36 cellular contexts compared by ENCODE assay signal in the genomic region with DNA sequence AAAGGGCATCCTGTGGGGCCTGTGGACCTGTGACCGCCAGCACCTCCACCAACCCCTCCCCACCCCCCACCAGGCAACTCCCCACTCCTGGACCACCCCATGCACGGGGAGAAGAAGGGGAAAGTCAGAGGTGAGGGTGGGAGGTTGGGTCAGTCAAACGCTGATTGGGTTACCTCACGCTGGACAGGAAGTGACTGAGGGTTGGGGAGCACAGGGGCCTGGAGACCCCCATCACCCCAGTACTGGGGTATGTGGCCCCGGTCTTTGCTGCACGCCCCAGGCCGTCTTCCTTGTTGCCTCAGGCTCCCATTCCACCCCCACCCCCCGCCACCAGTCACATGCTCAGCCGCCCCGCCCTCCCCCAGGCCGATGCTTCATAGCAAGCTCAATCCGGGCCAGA.
"Had no signal": no experiment of that assay in that cellular context is flagged by ENCODE, and none has a peak within 500 bp of the region (broad histone marks: within the 10 kb centered on the region; RNA-seq: fewer than 3 reads in every experiment).

No MANE protein-coding gene starts in this region.

- DNase-seq: activated B cell treated with CpG ODN at 0.5 μM for 24 hours; activated CD4-positive, alpha-beta memory T cell treated with anti-CD3 and anti-CD28 coated beads for 36 hours; activated CD4-positive, alpha-beta T cell treated with anti-CD3 and anti-CD28 coated beads for 4 hours; activated CD4-positive, alpha-beta T cell treated with anti-CD3 and anti-CD28 coated beads, Interleukin-2, amount 10 ng/mL, durations not matched to agents 24 days and 14 days; activated CD4-positive, alpha-beta T cell treated with anti-CD3 and anti-CD28 coated beads, Interleukin-2, amount 50 U/mL, for 1 hour; activated CD4-positive, alpha-beta T cell treated with anti-CD3 and anti-CD28 coated beads, Interleukin-2, amount 50 U/mL, for 4 hours; activated CD4-positive, CD25-positive, alpha-beta regulatory T cell treated with anti-CD3 and anti-CD28 coated beads, Interleukin-2, amount 50 U/mL, for 72 hours; activated CD8-positive, alpha-beta memory T cell treated with anti-CD3 and anti-CD28 coated beads, Interleukin-2, amount 50 U/mL, for 4 hours; activated CD8-positive, alpha-beta T cell treated with anti-CD3 and anti-CD28 coated beads for 36 hours; activated effector memory CD4-positive, alpha-beta T cell treated with anti-CD3 and anti-CD28 coated beads, Interleukin-2, amount 50 U/mL, for 16 hours; activated gamma-delta T cell treated with Interleukin-2 at 50 U/mL for 16 hours; activated naive CD4-positive, alpha-beta T cell; activated naive CD4-positive, alpha-beta T cell treated with anti-CD3 and anti-CD28 coated beads for 36 hours; activated naive CD4-positive, alpha-beta T cell treated with anti-CD3 and anti-CD28 coated beads, Interleukin-2, amount 50 U/mL, for 16 hours; activated naive CD8-positive, alpha-beta T cell treated with anti-CD3 and anti-CD28 coated beads for 36 hours; activated T-cell treated with anti-CD3 and anti-CD28 coated beads for 4 hours; activated T-cell treated with anti-CD3 and anti-CD28 coated beads, Interleukin-2, amount 50 U/mL, for 1 hour; activated T-cell treated with anti-CD3 and anti-CD28 coated beads, Interleukin-2, amount 50 U/mL, for 4 hours; activated T-cell treated with anti-CD3 and anti-CD28 coated beads, Interleukin-2, amount 50 U/mL, for 72 hours; adrenal gland; amniotic stem cell; caudate nucleus; cerebellar nuclear complex; T-helper 1 cell; T-helper 2 cell; T-helper 9 cell had no signal

- H3K4me1 Mint-ChIP-seq: activated T-helper 17 cell treated with anti-CD3 and anti-CD28 coated beads, Interleukin-2, amount 50 U/mL, for 72 hours; brain; central memory CD8-positive, alpha-beta T cell had no signal

- ATAC-seq: activated CD8-positive, alpha-beta T cell treated with anti-CD3 and anti-CD28 coated beads for 36 hours; activated naive CD4-positive, alpha-beta T cell treated with anti-CD3 and anti-CD28 coated beads, Interleukin-2, amount 50 U/mL, for 72 hours; activated T-cell treated with anti-CD3 and anti-CD28 coated beads, Interleukin-2, amount 50 U/mL, for 4 hours; activated T-cell treated with anti-CD3 and anti-CD28 coated beads, Interleukin-2, amount 50 U/mL, for 72 hours; activated T-helper 17 cell treated with anti-CD3 and anti-CD28 coated beads, Interleukin-2, amount 50 U/mL, for 72 hours had no signal

- H3K36me3 ChIP-seq: adrenal gland, ascending aorta, cardiac muscle cell had no signal

- H3K9me3 ChIP-seq: adrenal gland, ascending aorta had no signal

- H3K4me3 ChIP-seq: adrenal gland, ascending aorta, cardiac muscle cell had no signal

- H3K36me3 Mint-ChIP-seq: activated CD4-positive, alpha-beta memory T cell treated with anti-CD3 and anti-CD28 coated beads for 36 hours; activated naive CD4-positive, alpha-beta T cell treated with anti-CD3 and anti-CD28 coated beads, Interleukin-2, amount 50 U/mL, for 72 hours; activated naive CD8-positive, alpha-beta T cell treated with anti-CD3 and anti-CD28 coated beads for 36 hours had no signal

- H3K27me3 ChIP-seq: adrenal gland, ascending aorta, cardiac muscle cell had no signal

- H3K27ac ChIP-seq: adrenal gland, ascending aorta, cardiac muscle cell, VCaP had no signal

- H3K27me3 Mint-ChIP-seq: brain had no signal

- H3K27ac Mint-ChIP-seq: activated B cell treated with CpG ODN at 0.5 μM for 24 hours; activated CD4-positive, alpha-beta memory T cell treated with anti-CD3 and anti-CD28 coated beads for 36 hours; activated CD4-positive, alpha-beta T cell treated with anti-CD3 and anti-CD28 coated beads, Interleukin-2, amount 10 ng/mL, durations not matched to agents 24 days and 14 days; activated CD8-positive, alpha-beta T cell treated with anti-CD3 and anti-CD28 coated beads for 36 hours; activated naive CD4-positive, alpha-beta T cell treated with anti-CD3 and anti-CD28 coated beads for 36 hours; activated naive CD4-positive, alpha-beta T cell treated with anti-CD3 and anti-CD28 coated beads, Interleukin-2, amount 50 U/mL, for 72 hours; activated naive CD8-positive, alpha-beta T cell treated with anti-CD3 and anti-CD28 coated beads for 36 hours; activated T-cell treated with anti-CD3 and anti-CD28 coated beads, Interleukin-2, amount 50 U/mL, for 72 hours; activated T-helper 1 cell treated with anti-CD3 and anti-CD28 coated beads, Interleukin-12 subunit alpha, Interleukin-12 subunit beta, Interleukin-2, Interleukin-4 antibody, amounts not matched to agents 30 ng/mL and 10 ng/mL and 1 ng/mL, durations not matched to agents 14 hours and 24 hours and 36 hours; activated T-helper 17 cell treated with anti-CD3 and anti-CD28 coated beads, Interleukin-2, amount 50 U/mL, for 72 hours; brain; T-helper 1 cell treated with Interleukin-12 subunit alpha and Interleukin-12 subunit beta and Interleukin-4 antibody, amounts not matched to agents 30 μg/mL and 1 μg/mL, for 36 hours; T-helper 2 cell treated with Interferon-gamma antibody and Interleukin-4, amounts not matched to agents 5 μg/mL and 100 μg/mL, for 36 hours had no signal

- H3K9me3 Mint-ChIP-seq: activated B cell treated with CpG ODN at 0.5 μM for 24 hours; activated CD4-positive, alpha-beta memory T cell treated with anti-CD3 and anti-CD28 coated beads for 36 hours; activated CD8-positive, alpha-beta T cell treated with anti-CD3 and anti-CD28 coated beads for 36 hours; activated naive CD4-positive, alpha-beta T cell treated with anti-CD3 and anti-CD28 coated beads for 36 hours; activated T-cell treated with anti-CD3 and anti-CD28 coated beads, Interleukin-2, amount 50 U/mL, for 4 hours; activated T-helper 1 cell treated with anti-CD3 and anti-CD28 coated beads, Interleukin-12 subunit alpha, Interleukin-12 subunit beta, Interleukin-2, Interleukin-4 antibody, amounts not matched to agents 30 ng/mL and 10 ng/mL and 1 ng/mL, durations not matched to agents 14 hours and 24 hours and 36 hours; activated T-helper 17 cell treated with anti-CD3 and anti-CD28 coated beads, Interleukin-2, amount 50 U/mL, for 72 hours; central memory CD8-positive, alpha-beta T cell; T-helper 1 cell treated with Interleukin-12 subunit alpha and Interleukin-12 subunit beta and Interleukin-4 antibody, amounts not matched to agents 30 μg/mL and 1 μg/mL, for 36 hours; T-helper 2 cell treated with Interferon-gamma antibody and Interleukin-4, amounts not matched to agents 5 μg/mL and 100 μg/mL, for 36 hours had no signal

- H3K4me3 Mint-ChIP-seq: activated B cell treated with CpG ODN at 0.5 μM for 24 hours; activated CD4-positive, alpha-beta memory T cell treated with anti-CD3 and anti-CD28 coated beads for 36 hours; activated CD4-positive, alpha-beta T cell treated with anti-CD3 and anti-CD28 coated beads, Interleukin-2, amount 10 ng/mL, durations not matched to agents 24 days and 14 days; activated CD8-positive, alpha-beta T cell treated with anti-CD3 and anti-CD28 coated beads for 36 hours; activated naive CD4-positive, alpha-beta T cell treated with anti-CD3 and anti-CD28 coated beads for 36 hours; activated naive CD8-positive, alpha-beta T cell treated with anti-CD3 and anti-CD28 coated beads for 36 hours; activated T-cell treated with anti-CD3 and anti-CD28 coated beads, Interleukin-2, amount 50 U/mL, for 4 hours; activated T-cell treated with anti-CD3 and anti-CD28 coated beads, Interleukin-2, amount 50 U/mL, for 72 hours; activated T-helper 1 cell treated with anti-CD3 and anti-CD28 coated beads, Interleukin-12 subunit alpha, Interleukin-12 subunit beta, Interleukin-2, Interleukin-4 antibody, amounts not matched to agents 30 ng/mL and 10 ng/mL and 1 ng/mL, durations not matched to agents 14 hours and 24 hours and 36 hours; activated T-helper 17 cell treated with anti-CD3 and anti-CD28 coated beads, Interleukin-2, amount 50 U/mL, for 72 hours; brain; central memory CD8-positive, alpha-beta T cell; T-helper 1 cell treated with Interleukin-12 subunit alpha and Interleukin-12 subunit beta and Interleukin-4 antibody, amounts not matched to agents 30 μg/mL and 1 μg/mL, for 36 hours; T-helper 2 cell treated with Interferon-gamma antibody and Interleukin-4, amounts not matched to agents 5 μg/mL and 100 μg/mL, for 36 hours had no signal
